ENCODE assay signal across 1 cellular context in the genomic region with DNA sequence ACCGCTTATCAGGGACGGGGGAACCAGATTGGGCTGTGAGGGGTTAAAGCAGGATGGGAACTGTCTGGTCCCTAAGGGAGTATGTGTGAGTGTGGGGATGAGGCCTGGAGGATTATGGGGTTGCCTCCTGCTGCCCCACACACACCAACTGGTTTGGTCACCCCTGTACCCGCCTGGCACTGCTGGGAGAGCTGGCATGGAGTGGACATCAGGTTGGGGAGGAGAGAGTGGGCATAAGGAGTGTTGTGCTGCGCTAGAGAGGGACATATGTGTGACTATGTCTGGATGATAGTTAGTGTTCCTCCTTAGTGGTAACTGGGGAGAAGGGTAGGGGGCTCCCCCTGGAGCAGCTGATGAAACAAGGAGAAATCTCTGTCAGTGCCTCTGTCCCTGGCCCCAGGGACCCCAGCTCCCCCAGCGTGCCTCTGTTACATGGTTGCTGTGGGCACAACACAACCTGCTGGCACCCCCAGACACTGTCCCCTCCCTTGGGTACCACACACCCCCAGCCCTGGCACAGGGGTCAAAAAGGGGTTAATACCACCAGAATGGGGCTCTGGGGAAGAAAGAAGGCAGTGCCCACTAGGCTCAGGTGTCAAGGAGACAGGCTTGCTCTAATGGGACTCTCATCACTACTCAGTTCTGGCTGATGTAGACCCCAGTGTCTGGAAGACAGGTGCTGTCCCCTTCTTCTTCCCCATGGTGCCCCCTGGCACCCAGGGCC.
TF ChIP-seq lines count a peak whose summit lies in the region.

No MANE protein-coding gene starts in this region.

TF ChIP-seq in HEK293, 187 proteins besides CTCF, POLR2A, EP300 and RAD21 (continued from another document and continues in another):
- TF ChIP-seq, protein P1, sequence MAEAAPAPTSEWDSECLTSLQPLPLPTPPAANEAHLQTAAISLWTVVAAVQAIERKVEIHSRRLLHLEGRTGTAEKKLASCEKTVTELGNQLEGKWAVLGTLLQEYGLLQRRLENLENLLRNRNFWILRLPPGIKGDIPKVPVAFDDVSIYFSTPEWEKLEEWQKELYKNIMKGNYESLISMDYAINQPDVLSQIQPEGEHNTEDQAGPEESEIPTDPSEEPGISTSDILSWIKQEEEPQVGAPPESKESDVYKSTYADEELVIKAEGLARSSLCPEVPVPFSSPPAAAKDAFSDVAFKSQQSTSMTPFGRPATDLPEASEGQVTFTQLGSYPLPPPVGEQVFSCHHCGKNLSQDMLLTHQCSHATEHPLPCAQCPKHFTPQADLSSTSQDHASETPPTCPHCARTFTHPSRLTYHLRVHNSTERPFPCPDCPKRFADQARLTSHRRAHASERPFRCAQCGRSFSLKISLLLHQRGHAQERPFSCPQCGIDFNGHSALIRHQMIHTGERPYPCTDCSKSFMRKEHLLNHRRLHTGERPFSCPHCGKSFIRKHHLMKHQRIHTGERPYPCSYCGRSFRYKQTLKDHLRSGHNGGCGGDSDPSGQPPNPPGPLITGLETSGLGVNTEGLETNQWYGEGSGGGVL (tag by site-specific recombination; IDR thresholded peaks at IDR 0.05), result peak; percentile 12; the same call in 1 of the 2 replicates
- TF ChIP-seq ZNF138 (tag by site-specific recombination; IDR thresholded peaks at IDR 0.05; ENCODE audit: borderline replicate concordance), result no peak
- TF ChIP-seq ZNF76 (tag by site-specific recombination; IDR thresholded peaks at IDR 0.05; ENCODE audit: borderline replicate concordance, low read depth), result peak; percentile 74; the same call in 1 of the 2 replicates
- no peak for TF ChIP-seq ZNF654 (tag by site-specific recombination; IDR thresholded peaks at IDR 0.05; ENCODE audit: low read depth)
- TF ChIP-seq ZBTB17 (tag by site-specific recombination; IDR thresholded peaks at IDR 0.05), result peak; percentile 23; the same call in 1 of the 2 replicates
- no peak for TF ChIP-seq HOXD13 (CRISPR knock-in tag; IDR thresholded peaks at IDR 0.05; ENCODE audit: borderline replicate concordance)
- TF ChIP-seq, protein P2, sequence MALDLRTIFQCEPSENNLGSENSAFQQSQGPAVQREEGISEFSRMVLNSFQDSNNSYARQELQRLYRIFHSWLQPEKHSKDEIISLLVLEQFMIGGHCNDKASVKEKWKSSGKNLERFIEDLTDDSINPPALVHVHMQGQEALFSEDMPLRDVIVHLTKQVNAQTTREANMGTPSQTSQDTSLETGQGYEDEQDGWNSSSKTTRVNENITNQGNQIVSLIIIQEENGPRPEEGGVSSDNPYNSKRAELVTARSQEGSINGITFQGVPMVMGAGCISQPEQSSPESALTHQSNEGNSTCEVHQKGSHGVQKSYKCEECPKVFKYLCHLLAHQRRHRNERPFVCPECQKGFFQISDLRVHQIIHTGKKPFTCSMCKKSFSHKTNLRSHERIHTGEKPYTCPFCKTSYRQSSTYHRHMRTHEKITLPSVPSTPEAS (tag by site-specific recombination; IDR thresholded peaks at IDR 0.05), result no peak
- TF ChIP-seq OVOL3 (tag by site-specific recombination; IDR thresholded peaks at IDR 0.05), result no peak
- no peak for TF ChIP-seq ZNF792 (tag by site-specific recombination; IDR thresholded peaks at IDR 0.05)
- no peak for TF ChIP-seq ZNF48 (tag by site-specific recombination; IDR thresholded peaks at IDR 0.05)
- TF ChIP-seq ZNF623 (tag by site-specific recombination; IDR thresholded peaks at IDR 0.05), result no peak
- TF ChIP-seq SP7 (tag by site-specific recombination; IDR thresholded peaks at IDR 0.05), result no peak
- TF ChIP-seq ZNF621 (tag by site-specific recombination; IDR thresholded peaks at IDR 0.05), result no peak
- TF ChIP-seq, protein P3, sequence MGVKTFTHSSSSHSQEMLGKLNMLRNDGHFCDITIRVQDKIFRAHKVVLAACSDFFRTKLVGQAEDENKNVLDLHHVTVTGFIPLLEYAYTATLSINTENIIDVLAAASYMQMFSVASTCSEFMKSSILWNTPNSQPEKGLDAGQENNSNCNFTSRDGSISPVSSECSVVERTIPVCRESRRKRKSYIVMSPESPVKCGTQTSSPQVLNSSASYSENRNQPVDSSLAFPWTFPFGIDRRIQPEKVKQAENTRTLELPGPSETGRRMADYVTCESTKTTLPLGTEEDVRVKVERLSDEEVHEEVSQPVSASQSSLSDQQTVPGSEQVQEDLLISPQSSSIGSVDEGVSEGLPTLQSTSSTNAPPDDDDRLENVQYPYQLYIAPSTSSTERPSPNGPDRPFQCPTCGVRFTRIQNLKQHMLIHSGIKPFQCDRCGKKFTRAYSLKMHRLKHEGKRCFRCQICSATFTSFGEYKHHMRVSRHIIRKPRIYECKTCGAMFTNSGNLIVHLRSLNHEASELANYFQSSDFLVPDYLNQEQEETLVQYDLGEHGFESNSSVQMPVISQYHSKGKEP (tag by site-specific recombination; IDR thresholded peaks at IDR 0.05), result no peak
- TF ChIP-seq ZNF341 (tag by site-specific recombination; IDR thresholded peaks at IDR 0.05; ENCODE audit: low read depth), result no peak
- TF ChIP-seq ZNF843 (tag by site-specific recombination; IDR thresholded peaks at IDR 0.05), result no peak
- no peak for TF ChIP-seq ZNF530 (tag by site-specific recombination; IDR thresholded peaks at IDR 0.05; ENCODE audit: low read depth)
- no peak for TF ChIP-seq SP2 (tag by site-specific recombination; IDR thresholded peaks at IDR 0.05)
- TF ChIP-seq ZFP41 (tag by site-specific recombination; IDR thresholded peaks at IDR 0.05; ENCODE audit: borderline replicate concordance), result no peak
- TF ChIP-seq ZNF266 (tag by site-specific recombination; IDR thresholded peaks at IDR 0.05; ENCODE audit: low read depth), result peak; percentile 23; the same call in 1 of the 2 replicates
- TF ChIP-seq ZNF768 (tag by site-specific recombination; IDR thresholded peaks at IDR 0.05), result no peak
- TF ChIP-seq, protein P4, sequence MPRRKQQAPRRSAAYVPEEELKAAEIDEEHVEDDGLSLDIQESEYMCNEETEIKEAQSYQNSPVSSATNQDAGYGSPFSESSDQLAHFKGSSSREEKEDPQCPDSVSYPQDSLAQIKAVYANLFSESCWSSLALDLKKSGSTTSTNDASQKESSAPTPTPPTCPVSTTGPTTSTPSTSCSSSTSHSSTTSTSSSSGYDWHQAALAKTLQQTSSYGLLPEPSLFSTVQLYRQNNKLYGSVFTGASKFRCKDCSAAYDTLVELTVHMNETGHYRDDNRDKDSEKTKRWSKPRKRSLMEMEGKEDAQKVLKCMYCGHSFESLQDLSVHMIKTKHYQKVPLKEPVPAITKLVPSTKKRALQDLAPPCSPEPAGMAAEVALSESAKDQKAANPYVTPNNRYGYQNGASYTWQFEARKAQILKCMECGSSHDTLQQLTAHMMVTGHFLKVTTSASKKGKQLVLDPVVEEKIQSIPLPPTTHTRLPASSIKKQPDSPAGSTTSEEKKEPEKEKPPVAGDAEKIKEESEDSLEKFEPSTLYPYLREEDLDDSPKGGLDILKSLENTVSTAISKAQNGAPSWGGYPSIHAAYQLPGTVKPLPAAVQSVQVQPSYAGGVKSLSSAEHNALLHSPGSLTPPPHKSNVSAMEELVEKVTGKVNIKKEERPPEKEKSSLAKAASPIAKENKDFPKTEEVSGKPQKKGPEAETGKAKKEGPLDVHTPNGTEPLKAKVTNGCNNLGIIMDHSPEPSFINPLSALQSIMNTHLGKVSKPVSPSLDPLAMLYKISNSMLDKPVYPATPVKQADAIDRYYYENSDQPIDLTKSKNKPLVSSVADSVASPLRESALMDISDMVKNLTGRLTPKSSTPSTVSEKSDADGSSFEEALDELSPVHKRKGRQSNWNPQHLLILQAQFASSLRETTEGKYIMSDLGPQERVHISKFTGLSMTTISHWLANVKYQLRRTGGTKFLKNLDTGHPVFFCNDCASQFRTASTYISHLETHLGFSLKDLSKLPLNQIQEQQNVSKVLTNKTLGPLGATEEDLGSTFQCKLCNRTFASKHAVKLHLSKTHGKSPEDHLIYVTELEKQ (tag by site-specific recombination; IDR thresholded peaks at IDR 0.05; ENCODE audit: borderline replicate concordance), result no peak
- no peak for TF ChIP-seq ZNF571 (tag by site-specific recombination; IDR thresholded peaks at IDR 0.05)
- no peak for TF ChIP-seq ZNF423 (tag by site-specific recombination; IDR thresholded peaks at IDR 0.05)
- TF ChIP-seq ZNF610 (tag by site-specific recombination; IDR thresholded peaks at IDR 0.05; ENCODE audit: borderline replicate concordance), result no peak
- TF ChIP-seq ZNF548 (tag by site-specific recombination; IDR thresholded peaks at IDR 0.05), result no peak
- TF ChIP-seq TRIM28 (IDR thresholded peaks at IDR 0.05; ENCODE audit: borderline replicate concordance, low read length), result no peak
- TF ChIP-seq, protein P5, sequence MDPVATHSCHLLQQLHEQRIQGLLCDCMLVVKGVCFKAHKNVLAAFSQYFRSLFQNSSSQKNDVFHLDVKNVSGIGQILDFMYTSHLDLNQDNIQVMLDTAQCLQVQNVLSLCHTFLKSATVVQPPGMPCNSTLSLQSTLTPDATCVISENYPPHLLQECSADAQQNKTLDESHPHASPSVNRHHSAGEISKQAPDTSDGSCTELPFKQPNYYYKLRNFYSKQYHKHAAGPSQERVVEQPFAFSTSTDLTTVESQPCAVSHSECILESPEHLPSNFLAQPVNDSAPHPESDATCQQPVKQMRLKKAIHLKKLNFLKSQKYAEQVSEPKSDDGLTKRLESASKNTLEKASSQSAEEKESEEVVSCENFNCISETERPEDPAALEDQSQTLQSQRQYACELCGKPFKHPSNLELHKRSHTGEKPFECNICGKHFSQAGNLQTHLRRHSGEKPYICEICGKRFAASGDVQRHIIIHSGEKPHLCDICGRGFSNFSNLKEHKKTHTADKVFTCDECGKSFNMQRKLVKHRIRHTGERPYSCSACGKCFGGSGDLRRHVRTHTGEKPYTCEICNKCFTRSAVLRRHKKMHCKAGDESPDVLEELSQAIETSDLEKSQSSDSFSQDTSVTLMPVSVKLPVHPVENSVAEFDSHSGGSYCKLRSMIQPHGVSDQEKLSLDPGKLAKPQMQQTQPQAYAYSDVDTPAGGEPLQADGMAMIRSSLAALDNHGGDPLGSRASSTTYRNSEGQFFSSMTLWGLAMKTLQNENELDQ (tag by site-specific recombination; IDR thresholded peaks at IDR 0.05; ENCODE audit: low read depth), result no peak
- no peak for TF ChIP-seq ZNF114 (tag by site-specific recombination; IDR thresholded peaks at IDR 0.05)
- no peak for TF ChIP-seq ZFP69B (tag by site-specific recombination; IDR thresholded peaks at IDR 0.05)
- no peak for TF ChIP-seq ZSCAN23 (tag by site-specific recombination; IDR thresholded peaks at IDR 0.05)
- TF ChIP-seq IKZF3 (tag by site-specific recombination; IDR thresholded peaks at IDR 0.05), result no peak
- TF ChIP-seq, protein P6, sequence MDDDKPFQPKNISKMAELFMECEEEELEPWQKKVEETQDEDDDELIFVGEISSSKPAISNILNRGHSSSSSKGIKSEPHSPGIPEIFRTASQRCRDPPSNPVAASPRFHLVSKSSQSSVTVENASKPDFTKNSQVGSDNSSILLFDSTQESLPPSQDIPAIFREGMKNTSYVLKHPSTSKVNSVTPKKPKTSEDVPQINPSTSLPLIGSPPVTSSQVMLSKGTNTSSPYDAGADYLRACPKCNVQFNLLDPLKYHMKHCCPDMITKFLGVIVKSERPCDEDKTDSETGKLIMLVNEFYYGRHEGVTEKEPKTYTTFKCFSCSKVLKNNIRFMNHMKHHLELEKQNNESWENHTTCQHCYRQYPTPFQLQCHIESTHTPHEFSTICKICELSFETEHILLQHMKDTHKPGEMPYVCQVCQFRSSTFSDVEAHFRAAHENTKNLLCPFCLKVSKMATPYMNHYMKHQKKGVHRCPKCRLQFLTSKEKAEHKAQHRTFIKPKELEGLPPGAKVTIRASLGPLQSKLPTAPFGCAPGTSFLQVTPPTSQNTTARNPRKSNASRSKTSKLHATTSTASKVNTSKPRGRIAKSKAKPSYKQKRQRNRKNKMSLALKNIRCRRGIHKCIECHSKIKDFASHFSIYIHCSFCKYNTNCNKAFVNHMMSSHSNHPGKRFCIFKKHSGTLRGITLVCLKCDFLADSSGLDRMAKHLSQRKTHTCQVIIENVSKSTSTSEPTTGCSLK (tag by site-specific recombination; IDR thresholded peaks at IDR 0.05), result no peak
- TF ChIP-seq ZNF16 (tag by site-specific recombination; IDR thresholded peaks at IDR 0.05; ENCODE audit: low read depth), result no peak
- no peak for TF ChIP-seq ZNF184 (tag by site-specific recombination; IDR thresholded peaks at IDR 0.05)
- TF ChIP-seq RBAK (tag by site-specific recombination; IDR thresholded peaks at IDR 0.05), result no peak
- no peak for TF ChIP-seq ZNF624 (tag by site-specific recombination; IDR thresholded peaks at IDR 0.05)
- TF ChIP-seq, protein P7, sequence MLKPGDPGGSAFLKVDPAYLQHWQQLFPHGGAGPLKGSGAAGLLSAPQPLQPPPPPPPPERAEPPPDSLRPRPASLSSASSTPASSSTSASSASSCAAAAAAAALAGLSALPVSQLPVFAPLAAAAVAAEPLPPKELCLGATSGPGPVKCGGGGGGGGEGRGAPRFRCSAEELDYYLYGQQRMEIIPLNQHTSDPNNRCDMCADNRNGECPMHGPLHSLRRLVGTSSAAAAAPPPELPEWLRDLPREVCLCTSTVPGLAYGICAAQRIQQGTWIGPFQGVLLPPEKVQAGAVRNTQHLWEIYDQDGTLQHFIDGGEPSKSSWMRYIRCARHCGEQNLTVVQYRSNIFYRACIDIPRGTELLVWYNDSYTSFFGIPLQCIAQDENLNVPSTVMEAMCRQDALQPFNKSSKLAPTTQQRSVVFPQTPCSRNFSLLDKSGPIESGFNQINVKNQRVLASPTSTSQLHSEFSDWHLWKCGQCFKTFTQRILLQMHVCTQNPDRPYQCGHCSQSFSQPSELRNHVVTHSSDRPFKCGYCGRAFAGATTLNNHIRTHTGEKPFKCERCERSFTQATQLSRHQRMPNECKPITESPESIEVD (tag by site-specific recombination; IDR thresholded peaks at IDR 0.05), result no peak
- TF ChIP-seq ZNF558 (tag by site-specific recombination; IDR thresholded peaks at IDR 0.05), result no peak
- no peak for TF ChIP-seq ZNF777 (tag by site-specific recombination; IDR thresholded peaks at IDR 0.05; ENCODE audit: borderline replicate concordance)
- no peak for TF ChIP-seq ZNF175 (tag by site-specific recombination; IDR thresholded peaks at IDR 0.05)
- TF ChIP-seq ZNF433 (tag by site-specific recombination; IDR thresholded peaks at IDR 0.05; ENCODE audit: low read depth), result no peak
- TF ChIP-seq ZNF2 (tag by site-specific recombination; IDR thresholded peaks at IDR 0.05), result no peak
- no peak for TF ChIP-seq ZBTB21 (tag by site-specific recombination; IDR thresholded peaks at IDR 0.05)
- no peak for TF ChIP-seq ZNF404 (tag by site-specific recombination; IDR thresholded peaks at IDR 0.05)
- no peak for TF ChIP-seq ZNF658 (tag by site-specific recombination; IDR thresholded peaks at IDR 0.05)
- peak; percentile 48; the same call in 1 of the 2 replicates for TF ChIP-seq ZEB2 (tag by site-specific recombination; IDR thresholded peaks at IDR 0.05)
- TF ChIP-seq GLI2 (tag by site-specific recombination; IDR thresholded peaks at IDR 0.05; ENCODE audit: borderline replicate concordance, low read depth), result no peak
- TF ChIP-seq, protein P8, sequence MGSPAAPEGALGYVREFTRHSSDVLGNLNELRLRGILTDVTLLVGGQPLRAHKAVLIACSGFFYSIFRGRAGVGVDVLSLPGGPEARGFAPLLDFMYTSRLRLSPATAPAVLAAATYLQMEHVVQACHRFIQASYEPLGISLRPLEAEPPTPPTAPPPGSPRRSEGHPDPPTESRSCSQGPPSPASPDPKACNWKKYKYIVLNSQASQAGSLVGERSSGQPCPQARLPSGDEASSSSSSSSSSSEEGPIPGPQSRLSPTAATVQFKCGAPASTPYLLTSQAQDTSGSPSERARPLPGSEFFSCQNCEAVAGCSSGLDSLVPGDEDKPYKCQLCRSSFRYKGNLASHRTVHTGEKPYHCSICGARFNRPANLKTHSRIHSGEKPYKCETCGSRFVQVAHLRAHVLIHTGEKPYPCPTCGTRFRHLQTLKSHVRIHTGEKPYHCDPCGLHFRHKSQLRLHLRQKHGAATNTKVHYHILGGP (tag by site-specific recombination; IDR thresholded peaks at IDR 0.05), result no peak
- 0 out of 2 replicates have a peak, but pooled peaks have one; percentile 28 for TF ChIP-seq MZF1 (tag by site-specific recombination; IDR thresholded peaks at IDR 0.05; ENCODE audit: borderline replicate concordance)
